In genomic region chr11:123537726-123538125, GRCh38 we compare ENCODE assay signal across 16 cellular contexts.
"Had no signal": no experiment of that assay in that cellular context is flagged by ENCODE, and none has a peak within 500 bp of the region (broad histone marks: within the 10 kb centered on the region; RNA-seq: fewer than 3 reads in every experiment).

No MANE protein-coding gene starts in this region.

- H3K36me3 Mint-ChIP-seq: natural killer cell treated with Interleukin-12 subunit alpha and Interleukin-12 subunit beta and Interleukin-15 and Interleukin-18, amount 100 ng/mL, for 72 hours; stimulated activated memory B cell treated with anti-CD40 and anti-IgM and Interleukin-4, amounts not matched to agents 10 μg/mL and 1 μg/mL and 100 μg/mL, for 72 hours had no signal

- H3K4me1 ChIP-seq: gastroesophageal sphincter, testis, upper lobe of right lung had no signal

- H3K27me3 ChIP-seq: esophagus muscularis mucosa, gastroesophageal sphincter, heart right ventricle, testis, upper lobe of right lung had no signal

- H3K4me3 Mint-ChIP-seq: activated CD4-positive, alpha-beta T cell treated with anti-CD3 and anti-CD28 coated beads, Interleukin-2, amount 10 ng/mL, durations not matched to agents 7 days and 5 days; natural killer cell treated with Interleukin-12 subunit alpha and Interleukin-12 subunit beta and Interleukin-15 and Interleukin-18, amount 100 ng/mL, for 72 hours; stimulated activated memory B cell treated with anti-CD40 and anti-IgM and Interleukin-4, amounts not matched to agents 10 μg/mL and 1 μg/mL and 100 μg/mL, for 72 hours had no signal

- DNase-seq: activated CD4-positive, alpha-beta T cell treated with anti-CD3 and anti-CD28 coated beads, Interleukin-2, amount 10 ng/mL, durations not matched to agents 7 days and 5 days; activated gamma-delta T cell treated with Interleukin-2 at 50 U/mL for 16 hours; effector CD4-positive, alpha-beta T cell; heart right ventricle; left colon; stimulated activated CD4-positive, alpha-beta T cell treated with anti-CD3 and anti-CD28 coated beads, Interleukin-4, amount 100 ng/mL, for 4 hours; T-helper 9 cell; testis; upper lobe of right lung had no signal

- H3K9me3 Mint-ChIP-seq: activated CD4-positive, alpha-beta T cell treated with anti-CD3 and anti-CD28 coated beads, Interleukin-2, amount 10 ng/mL, durations not matched to agents 7 days and 5 days; activated naive CD4-positive, alpha-beta T cell treated with anti-CD3 and anti-CD28 coated beads, Interleukin-2, amount 50 U/mL, for 72 hours; natural killer cell treated with Interleukin-12 subunit alpha and Interleukin-12 subunit beta and Interleukin-15 and Interleukin-18, amount 100 ng/mL, for 72 hours; stimulated activated memory B cell treated with anti-CD40 and anti-IgM and Interleukin-4, amounts not matched to agents 10 μg/mL and 1 μg/mL and 100 μg/mL, for 72 hours had no signal

- ATAC-seq: activated CD4-positive, CD25-positive, alpha-beta regulatory T cell treated with anti-CD3 and anti-CD28 coated beads, Interleukin-2, amount 50 U/mL, for 24 hours; activated naive CD4-positive, alpha-beta T cell treated with anti-CD3 and anti-CD28 coated beads, Interleukin-2, amount 50 U/mL, for 72 hours; gastroesophageal sphincter; left colon; natural killer cell treated with Interleukin-12 subunit alpha and Interleukin-12 subunit beta and Interleukin-15 and Interleukin-18, amount 100 ng/mL, for 72 hours; stimulated activated memory B cell treated with anti-CD40 and anti-IgM and Interleukin-4, amounts not matched to agents 10 μg/mL and 1 μg/mL and 100 μg/mL, for 72 hours; upper lobe of right lung had no signal

- H3K4me3 ChIP-seq: esophagus muscularis mucosa, gastroesophageal sphincter, heart right ventricle, lung, testis, upper lobe of right lung had no signal

- H3K9me3 ChIP-seq: esophagus muscularis mucosa, gastroesophageal sphincter, heart right ventricle, testis, upper lobe of right lung had no signal

- H3K27ac Mint-ChIP-seq: activated CD4-positive, alpha-beta T cell treated with anti-CD3 and anti-CD28 coated beads, Interleukin-2, amount 10 ng/mL, durations not matched to agents 7 days and 5 days; natural killer cell treated with Interleukin-12 subunit alpha and Interleukin-12 subunit beta and Interleukin-15 and Interleukin-18, amount 100 ng/mL, for 72 hours; stimulated activated memory B cell treated with anti-CD40 and anti-IgM and Interleukin-4, amounts not matched to agents 10 μg/mL and 1 μg/mL and 100 μg/mL, for 72 hours had no signal

- H3K4me1 Mint-ChIP-seq: stimulated activated memory B cell treated with anti-CD40 and anti-IgM and Interleukin-4, amounts not matched to agents 10 μg/mL and 1 μg/mL and 100 μg/mL, for 72 hours had no signal

- H3K36me3 ChIP-seq: esophagus muscularis mucosa, gastroesophageal sphincter, heart right ventricle, upper lobe of right lung had no signal

- H3K27ac ChIP-seq: esophagus muscularis mucosa, gastroesophageal sphincter, testis, upper lobe of right lung had no signal

- H3K27me3 Mint-ChIP-seq: activated CD4-positive, alpha-beta T cell treated with anti-CD3 and anti-CD28 coated beads, Interleukin-2, amount 10 ng/mL, durations not matched to agents 7 days and 5 days; stimulated activated memory B cell treated with anti-CD40 and anti-IgM and Interleukin-4, amounts not matched to agents 10 μg/mL and 1 μg/mL and 100 μg/mL, for 72 hours had no signal
